In the genomic region with DNA sequence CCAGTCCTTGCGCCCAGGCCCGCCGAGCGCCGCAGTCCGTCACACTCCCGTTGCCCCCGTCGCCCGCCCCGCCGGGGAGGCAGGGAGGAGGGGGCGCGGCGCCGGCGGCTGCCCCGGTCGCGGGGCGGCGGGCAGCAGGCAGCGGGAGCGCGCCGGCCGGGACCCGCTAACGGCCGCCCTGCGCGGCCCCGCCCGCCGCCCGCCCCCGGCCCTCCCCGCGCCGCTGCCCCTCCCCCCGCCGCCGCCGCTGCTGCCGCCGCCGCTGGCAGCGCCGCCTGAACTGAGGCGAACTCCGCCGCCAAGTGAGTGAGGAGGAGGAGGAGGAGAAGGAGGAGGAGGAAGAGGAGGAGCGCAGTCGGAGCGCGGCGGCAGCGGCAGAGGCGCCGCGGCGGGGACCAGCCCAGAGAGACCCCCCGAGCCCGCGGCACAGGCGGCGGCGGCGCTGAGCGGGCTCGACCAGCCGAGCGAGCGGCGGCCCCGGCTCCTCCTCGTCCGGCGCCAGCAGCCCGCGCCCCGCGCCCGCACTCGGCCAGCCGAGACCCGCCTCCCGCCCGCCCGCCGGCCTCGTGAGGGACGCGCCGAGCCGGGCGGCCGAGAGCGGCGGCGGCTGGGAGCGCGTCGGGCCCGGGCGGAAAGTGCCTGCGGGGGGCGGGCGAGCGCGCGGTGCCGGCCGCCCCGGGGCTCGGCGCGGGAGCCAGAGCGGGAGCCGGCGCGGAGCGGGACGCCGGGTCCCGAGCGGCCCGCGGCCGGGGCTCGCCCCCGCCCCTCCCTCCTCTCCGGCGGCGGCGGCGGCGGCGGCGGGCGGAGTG, we compare ENCODE assay signal across 8 cellular contexts. TPM values are rescaled to one million over a fixed set of nuclear protein-coding genes. Genes with fewer than 3 reads are reported as not detected.
DNase-seq lines count a peak whose midpoint lies in the region; ATAC-seq and TF ChIP-seq lines count a peak whose summit lies in the region.

Gene QKI, plus strand, starts transcription at position 352 of the 809 bp plus-strand sequence. CDS start 476 bp downstream, outside the sequence.

- H3K23ac ChIP-seq in IMR-90 (ENCODE audit: low read depth, low read length): peak within 1 kb of the TSS; percentile 89; the same call in 1 of the 2 replicates

- peak within 1 kb of the TSS; percentile 86 for H4K5ac ChIP-seq in IMR-90 (ENCODE audit: low read depth, low read length)

- no peaks in the 10 kb centered on the region for H3K79me1 ChIP-seq in IMR-90 (ENCODE audit: low read depth in 1 of 2, low read length in 2 of 2)

- H4K91ac ChIP-seq in IMR-90 (ENCODE audit: insufficient read depth, low read depth, low read length): peak within 1 kb of the TSS; percentile 73

- CTCF ChIA-PET in IMR-90 (lab: Yijun Ruan, JAX): no interaction called here

- H3K18ac ChIP-seq in IMR-90 (ENCODE audit: low read depth, low read length): peak within 1 kb of the TSS; percentile 78; the same call in 1 of the 2 replicates

- H3K4me1 ChIP-seq in IMR-90 (ENCODE audit: control insufficient read depth, insufficient read depth, low read length) (peaks cover 2% of the 10 kb centered on the region; the same call in 1 of the 2 replicates), adrenal gland (replicated peaks in 1 of 2) (peaks cover 11 to 39% of the 10 kb centered on the region in 2 donors), urinary bladder (ENCODE audit: insufficient read depth) (no peaks in the 10 kb centered on the region)

- 0% methylated on average over 14 of the region's 141 CpGs; no CpG with 5 or more reads in 1 of the 2 experiments for WGBS in IMR-90 (ENCODE audit: extremely low coverage in 2 of 2, insufficient read length in 1 of 2), 2 experiments
- 0 to 1% (median 0%) methylated on average over 4 to 131 of the region's 141 CpGs for WGBS in adrenal gland, 4 donors
- WGBS in urinary bladder: under 1% methylated on average over 134 of the region's 141 CpGs

- in situ Hi-C loops in IMR-90 (cut with MboI; ENCODE audit: low sequenced_read_pairs): loop anchor here (25.0 kb wide), 1 partner anchor 2002 kb away; no protein-coding TSS in a partner anchor

- peak within 1 kb of the TSS; percentile 93 for H3K14ac ChIP-seq in IMR-90 (replicated peaks; ENCODE audit: low read depth, low read length)

- DNase-seq in DMS114 treated with DMSO at 0.1 percent for 48 hours (lab: John Stamatoyannopoulos, UW; ENCODE audit: unreplicated experiment) (peak; percentile 4), IMR-90 (peak; percentile 67), T-helper 1 cell (peak; percentile 64 to 84 (median 75)), adrenal gland (peak; percentile 83 to 91 (median 87)), left ventricle myocardium superior (peak; percentile 93), pulmonary artery endothelial cell (ENCODE audit: low read depth, low spot score) (no peak)

- peak within 1 kb of the TSS; percentile 20; the same call in 1 of the 2 replicates for H2AK5ac ChIP-seq in IMR-90 (ENCODE audit: low read depth, low read length)

- POLR2A ChIA-PET in IMR-90 (lab: Charles Lee; ENCODE audit: unreplicated experiment): no interaction called here

- peaks cover 18% of the 10 kb centered on the region for H4K20me1 ChIP-seq in IMR-90 (ENCODE audit: insufficient read depth, low read length)

- intact Hi-C loops in IMR-90 (cut with micrococcal nuclease): loop anchor here (2.0 to 10.0 kb wide), 7 partner anchors 118 to 1830 kb away; no protein-coding TSS in a partner anchor
- intact Hi-C loops in adrenal gland (cut with DNase I): loop anchor here (5.0 to 10.0 kb wide), 3 partner anchors 52 to 232 kb away; no protein-coding TSS in a partner anchor
- intact Hi-C loops in left ventricle myocardium superior (cut with micrococcal nuclease): loop anchor here (5.0 kb wide), 2 partner anchors 232 to 693 kb away; no protein-coding TSS in a partner anchor

- peak within 1 kb of the TSS; percentile 88 for H2AK9ac ChIP-seq in IMR-90 (replicated peaks; ENCODE audit: low read depth, low read length, poor library complexity)

- peak within 1 kb of the TSS; percentile 99 for H3K27ac ChIP-seq in IMR-90 (ENCODE audit: insufficient read depth, low read length)
- peak within 1 kb of the TSS; percentile 95 to 100 (median 98) for H3K27ac ChIP-seq in adrenal gland
- peak within 1 kb of the TSS; percentile 99 for H3K27ac ChIP-seq in urinary bladder (ENCODE audit: low read depth)

- H3K9me3 ChIP-seq in IMR-90 (ENCODE audit: control insufficient read depth, insufficient read depth, low read length) (no peaks in the 10 kb centered on the region), adrenal gland (replicated peaks in 1 of 3) (no peaks in the 10 kb centered on the region)

- peak within 1 kb of the TSS; percentile 19 to 88; a peak in 2 of 4 replicates for H4K8ac ChIP-seq in IMR-90 (ENCODE audit: low read depth in 2 of 2, low read length in 2 of 2)

- H2AFZ ChIP-seq in IMR-90 (replicated peaks; ENCODE audit: low read length, poor library complexity): peak within 1 kb of the TSS; percentile 98

- ATAC-seq in GM21447 (IDR thresholded peaks at IDR 0.05; ENCODE audit: unreplicated experiment): peak; percentile 35
- peak; percentile 59 for ATAC-seq in IMR-90 (ENCODE audit: low read depth)
- peak; percentile 49 for ATAC-seq in left ventricle myocardium superior

- BruUV-seq in IMR-90 (replicated peaks; lab: Mats Ljungman, UMichigan): no TSS peak

- H3K56ac ChIP-seq in IMR-90 (ENCODE audit: extremely low read depth, insufficient read depth, low read length): peak within 1 kb of the TSS; percentile 87

- H3K36me3 ChIP-seq in IMR-90 (ENCODE audit: control insufficient read depth, insufficient read depth, low read length) (no peaks in the 10 kb centered on the region), adrenal gland (replicated peaks in 1 of 2) (no peaks in the 10 kb centered on the region), urinary bladder (ENCODE audit: insufficient read depth) (no peaks in the 10 kb centered on the region)

- dilution Hi-C loops in IMR-90 (cut with HindIII; ENCODE audit: low sequenced_read_pairs, unreplicated experiment): no loop called here

- H3K9ac ChIP-seq in IMR-90 (ENCODE audit: low read depth, low read length): peak within 1 kb of the TSS; percentile 100

- no peak for TF ChIP-seq CTCF in IMR-90 (conservative IDR thresholded peaks at IDR 0.05; ENCODE audit: low read depth, low read length)
- no peak for TF ChIP-seq CTCF in adrenal gland (IDR thresholded peaks at IDR 0.05)

- peak within 1 kb of the TSS; percentile 91 for H3K4ac ChIP-seq in IMR-90 (ENCODE audit: low read depth, low read length)

- H3K4me3 ChIP-seq in IMR-90 (ENCODE audit: insufficient read depth, low read depth, low read length): peak within 1 kb of the TSS; percentile 100
- H3K4me3 ChIP-seq in adrenal gland: peak within 1 kb of the TSS; percentile 66 to 99 (median 82)
- H3K4me3 ChIP-seq in urinary bladder (ENCODE audit: low read depth, low read length): peak within 1 kb of the TSS; percentile 93

- no peak within 1 kb of the TSS for H3K4me2 ChIP-seq in IMR-90 (ENCODE audit: low read depth, low read length)

- H2BK20ac ChIP-seq in IMR-90 (ENCODE audit: low read depth, low read length): no peak within 1 kb of the TSS

- no peak for TF ChIP-seq RAD21 in IMR-90 (IDR thresholded peaks at IDR 0.05; ENCODE audit: low read length)

- no peak within 1 kb of the TSS for H2BK15ac ChIP-seq in IMR-90 (ENCODE audit: low read depth, low read length)

- peak within 1 kb of the TSS; percentile 99 for H2BK5ac ChIP-seq in IMR-90 (ENCODE audit: low read depth, low read length, poor library complexity, severe bottlenecking)

- H3K27me3 ChIP-seq in IMR-90 (ENCODE audit: control insufficient read depth, insufficient read depth, low read length): no peaks in the 10 kb centered on the region
- no peaks in the 10 kb centered on the region for H3K27me3 ChIP-seq in adrenal gland

- H3K9me1 ChIP-seq in IMR-90 (ENCODE audit: insufficient read depth, low read length): no peaks in the 10 kb centered on the region

- TF ChIP-seq POLR2A in IMR-90 (IDR thresholded peaks at IDR 0.05; ENCODE audit: low read depth, low read length) (no peak; the same call in none of the 2 replicates), adrenal gland (IDR thresholded peaks at IDR 0.05) (peak; percentile 90 to 95)

- H2BK120ac ChIP-seq in IMR-90 (ENCODE audit: low read depth, low read length): peak within 1 kb of the TSS; percentile 81; the same call in 1 of the 2 replicates

TF ChIP-seq in IMR-90, 13 proteins besides CTCF, POLR2A, EP300 and RAD21:
- TF ChIP-seq MAZ (IDR thresholded peaks at IDR 0.05; ENCODE audit: borderline replicate concordance, low read depth, low read length): peak; percentile 16; the same call in 1 of the 2 replicates
- TF ChIP-seq CEBPB (IDR thresholded peaks at IDR 0.05; ENCODE audit: low read depth, low read length): no peak

RNA-seq across cellular contexts. Expression of gene QKI, which starts in this region (rescaled TPM):
- total RNA-seq in IMR-90 (2012; rRNA removed) (171 and 232 TPM in 2 replicates), adrenal gland (100 to 1,000 TPM; 107 to 207 (median 153) TPM), left ventricle myocardium superior (502 TPM), pulmonary artery endothelial cell (195 and 265 TPM in 2 replicates), urinary bladder (185 TPM)
- polyA plus RNA-seq in IMR-90 (2012; rRNA removed) (106 and 112 TPM in 2 replicates), adrenal gland (10 to 100 TPM; 10.3 to 89.5 (median 24.8) TPM), urinary bladder (72.2 TPM)
- 54.2 and 59.7 TPM in 2 replicates for polyA plus RNA-seq in IMR-90 (2012; cell fraction: cytosol; rRNA removed)
- 57.1 and 121 TPM in 2 replicates for polyA plus RNA-seq in IMR-90 (2012; cell fraction: nucleus; rRNA removed; ENCODE audit: low replicate concordance)
